Comparison of ENCODE assay signal across 10 cellular contexts in genomic region chr11:65522640-65523322, GRCh38. TPM values are rescaled to one million over a fixed set of nuclear protein-coding genes. Genes with fewer than 3 reads are reported as not detected.
DNase-seq lines count a peak whose midpoint lies in the region; ATAC-seq, FAIRE-seq and TF ChIP-seq lines count a peak whose summit lies in the region.
"Had no signal": no experiment of that assay in that cellular context is flagged by ENCODE, and none has a peak within 500 bp of the region (broad histone marks: within the 10 kb centered on the region; RNA-seq: fewer than 3 reads in every experiment).

No MANE protein-coding gene starts in this region.

- no peaks in the 10 kb centered on the region for H3K9me3 Mint-ChIP-seq in activated T-cell treated with anti-CD3 and anti-CD28 coated beads, Interleukin-2, amount 50 U/mL, for 4 hours
- no peaks in the 10 kb centered on the region for H3K9me3 Mint-ChIP-seq in memory B cell
- H3K9me3 Mint-ChIP-seq in osteocyte (ENCODE audit: unreplicated experiment): no peaks in the 10 kb centered on the region

- no peak overlapping the region for H3K27ac ChIP-seq in uterus

- no peak for TF ChIP-seq POLR2A in uterus (IDR thresholded peaks at IDR 0.05)

- H3K4me3 ChIP-seq in uterus: no peak overlapping the region

- peaks cover 3 to 10% of the 10 kb centered on the region in 2 donors for H3K4me1 ChIP-seq in uterus

- H3K27me3 Mint-ChIP-seq in activated T-cell treated with anti-CD3 and anti-CD28 coated beads, Interleukin-2, amount 50 U/mL, for 4 hours (ENCODE audit: low read depth): no peaks in the 10 kb centered on the region
- H3K27me3 Mint-ChIP-seq in memory B cell (no peaks in the 10 kb centered on the region), osteocyte (ENCODE audit: unreplicated experiment) (no peaks in the 10 kb centered on the region)

- peaks cover 7% of the 10 kb centered on the region for H3K36me3 Mint-ChIP-seq in activated T-cell treated with anti-CD3 and anti-CD28 coated beads, Interleukin-2, amount 50 U/mL, for 4 hours (ENCODE audit: insufficient read depth)
- H3K36me3 Mint-ChIP-seq in memory B cell: no peaks in the 10 kb centered on the region
- H3K36me3 Mint-ChIP-seq in osteocyte (ENCODE audit: unreplicated experiment): peaks cover 8% of the 10 kb centered on the region

- intact Hi-C loops in uterus (cut with DNase I; ENCODE audit: low total_unique reads): no loop called here

- peaks cover 50% of the 10 kb centered on the region for H3K4me1 Mint-ChIP-seq in activated T-cell treated with anti-CD3 and anti-CD28 coated beads, Interleukin-2, amount 50 U/mL, for 4 hours (ENCODE audit: low read depth)
- H3K4me1 Mint-ChIP-seq in memory B cell: peaks cover 30% of the 10 kb centered on the region
- peaks cover 14% of the 10 kb centered on the region for H3K4me1 Mint-ChIP-seq in osteocyte (ENCODE audit: unreplicated experiment)

- H3K4me3 Mint-ChIP-seq in activated T-cell treated with anti-CD3 and anti-CD28 coated beads, Interleukin-2, amount 50 U/mL, for 4 hours: peak overlapping the region; percentile 75
- H3K4me3 Mint-ChIP-seq in memory B cell (peak overlapping the region; percentile 77), osteocyte (ENCODE audit: unreplicated experiment) (no peak overlapping the region)

- in situ Hi-C loops in ACHN (cut with HindIII; ENCODE audit: low pct_ligation_motif_present, low pct_unique_long_range_greater_than_20kb, low sequenced_read_pairs): no loop called here

- H3K36me3 ChIP-seq in uterus: no peaks in the 10 kb centered on the region

- no peak for ATAC-seq in activated T-cell treated with anti-CD3 and anti-CD28 coated beads, Interleukin-2, amount 50 U/mL, for 4 hours
- peak; percentile 5 for ATAC-seq in memory B cell (ENCODE audit: low read depth)
- ATAC-seq: heart left ventricle, Panc1 had no signal

- TF ChIP-seq CTCF in uterus (IDR thresholded peaks at IDR 0.05): no peak
- no peak for TF ChIP-seq CTCF in osteocyte (IDR thresholded peaks at IDR 0.05)

- no peaks in the 10 kb centered on the region for H3K9me3 ChIP-seq in uterus
- H3K9me3 ChIP-seq: heart left ventricle had no signal

- no peaks in the 10 kb centered on the region for H3K27me3 ChIP-seq in uterus
- H3K27me3 ChIP-seq: heart left ventricle had no signal

- DNase-seq in ACHN (peak; percentile 55), GM19239 (ENCODE audit: insufficient read length, low spot score) (no peak), memory B cell (ENCODE audit: low spot score in 2 of 2) (no peak), uterus (no peak), NCI-H1436 treated with DMSO at 0.1 percent for 48 hours (lab: John Stamatoyannopoulos, UW) (no peak), NCI-H2081 treated with DMSO at 0.1 percent for 48 hours (lab: John Stamatoyannopoulos, UW) (no peak), osteocyte (ENCODE audit: extremely low spot score, unreplicated experiment) (no peak)
- peak; percentile 49 for DNase-seq in activated T-cell treated with anti-CD3 and anti-CD28 coated beads, Interleukin-2, amount 50 U/mL, for 4 hours

- peak overlapping the region; percentile 78 for H3K27ac Mint-ChIP-seq in memory B cell
- H3K27ac Mint-ChIP-seq in osteocyte (ENCODE audit: unreplicated experiment): no peak overlapping the region

- FAIRE-seq in GM19239 (lab: Jason Lieb, UNC): peak; percentile 71

RNA-seq across cellular contexts. Expression of gene SCYL1, which starts 2.1 kb away (rescaled TPM):
- 10 to 100 TPM; 87.6 to 94.6 (median 94.3) TPM for total RNA-seq in activated T-cell treated with anti-CD3 and anti-CD28 coated beads, Interleukin-2, amount 50 U/mL, for 4 hours
- 100 to 1,000 TPM in 1 of 4 donors, 10 to 100 TPM in 3; 28.8 to 101 (median 70.1) TPM for total RNA-seq in uterus
- total RNA-seq in osteocyte: 103 and 104 TPM in 2 replicates

RNA-seq across cellular contexts. Expression of gene MALAT1, which starts 23.9 kb away (rescaled TPM):
- 1,000 to 10,000 TPM; 3,100 to 4,455 (median 3,753) TPM for total RNA-seq in activated T-cell treated with anti-CD3 and anti-CD28 coated beads, Interleukin-2, amount 50 U/mL, for 4 hours
- total RNA-seq in uterus (over 10,000 TPM in 3 of 4 donors, 1,000 to 10,000 TPM in 1; 6,732 to 19,335 (median 13,886) TPM), osteocyte (11,843 and 16,538 TPM in 2 replicates)

RNA-seq across cellular contexts. Expression of gene LTBP3, which starts 35.4 kb away (rescaled TPM):
- 10 to 100 TPM; 33.1 to 40.8 (median 40.1) TPM for total RNA-seq in activated T-cell treated with anti-CD3 and anti-CD28 coated beads, Interleukin-2, amount 50 U/mL, for 4 hours
- 100 to 1,000 TPM; 131 to 240 (median 217) TPM for total RNA-seq in uterus
- 219 and 256 TPM in 2 replicates for total RNA-seq in osteocyte

RNA-seq across cellular contexts. Expression of gene ZNRD2, which starts 47.5 kb away (rescaled TPM):
- total RNA-seq in activated T-cell treated with anti-CD3 and anti-CD28 coated beads, Interleukin-2, amount 50 U/mL, for 4 hours: 100 to 1,000 TPM; 120 to 148 (median 136) TPM
- total RNA-seq in uterus: 10 to 100 TPM; 12.3 to 42.6 (median 31.6) TPM
- total RNA-seq in osteocyte: 31.3 and 32.7 TPM in 2 replicates

RNA-seq across cellular contexts. Expression of gene FAM89B, which starts 49.6 kb away (rescaled TPM):
- total RNA-seq in activated T-cell treated with anti-CD3 and anti-CD28 coated beads, Interleukin-2, amount 50 U/mL, for 4 hours: 10 to 100 TPM; 27.4 to 32.0 (median 28.6) TPM
- total RNA-seq in uterus: 10 to 100 TPM; 13.9 to 83.0 (median 40.8) TPM
- total RNA-seq in osteocyte: 84.2 and 92.1 TPM in 2 replicates

Comparison
In these comparisons a context has a peak if more than half of its experiments do, and no peak if none do; other contexts are left out.
1. DNase-seq: peak in ACHN (single experiment) and activated T-cell treated with anti-CD3 and anti-CD28 coated beads, Interleukin-2, amount 50 U/mL, for 4 hours (single experiment); none in GM19239 (single experiment), memory B cell (0 of 2), uterus (0 of 2), NCI-H1436 treated with DMSO at 0.1 percent for 48 hours (single experiment), NCI-H2081 treated with DMSO at 0.1 percent for 48 hours (single experiment) and osteocyte (single experiment).